1 cellular context compared by ENCODE assay signal in genomic region chr6:159125977-159126376, GRCh38.
TF ChIP-seq lines count a peak whose summit lies in the region.

No MANE protein-coding gene starts in this region.

TF ChIP-seq in K562, 482 proteins besides CTCF, POLR2A, EP300 and RAD21 (continued from another document):
- no peak for TF ChIP-seq KDM1A (IDR thresholded peaks at IDR 0.05)
- TF ChIP-seq ESRRB (CRISPR knock-in tag; IDR thresholded peaks at IDR 0.05; ENCODE audit: borderline replicate concordance) = no peak
- TF ChIP-seq ZNF57 (CRISPR knock-in tag; IDR thresholded peaks at IDR 0.05) = no peak
- no peak for TF ChIP-seq ZNF395 (CRISPR knock-in tag; IDR thresholded peaks at IDR 0.05)
- no peak for TF ChIP-seq ZNF507 (tag; conservative IDR thresholded peaks at IDR 0.05)
- no peak for TF ChIP-seq ZFP36 (IDR thresholded peaks at IDR 0.05; ENCODE audit: low read depth, low read length, partially characterized antibody)
- TF ChIP-seq ZNF324 (CRISPR knock-in tag; IDR thresholded peaks at IDR 0.05) = no peak
TF ChIP-seq in K562: peak in this region for 0.
